In the genomic region with DNA sequence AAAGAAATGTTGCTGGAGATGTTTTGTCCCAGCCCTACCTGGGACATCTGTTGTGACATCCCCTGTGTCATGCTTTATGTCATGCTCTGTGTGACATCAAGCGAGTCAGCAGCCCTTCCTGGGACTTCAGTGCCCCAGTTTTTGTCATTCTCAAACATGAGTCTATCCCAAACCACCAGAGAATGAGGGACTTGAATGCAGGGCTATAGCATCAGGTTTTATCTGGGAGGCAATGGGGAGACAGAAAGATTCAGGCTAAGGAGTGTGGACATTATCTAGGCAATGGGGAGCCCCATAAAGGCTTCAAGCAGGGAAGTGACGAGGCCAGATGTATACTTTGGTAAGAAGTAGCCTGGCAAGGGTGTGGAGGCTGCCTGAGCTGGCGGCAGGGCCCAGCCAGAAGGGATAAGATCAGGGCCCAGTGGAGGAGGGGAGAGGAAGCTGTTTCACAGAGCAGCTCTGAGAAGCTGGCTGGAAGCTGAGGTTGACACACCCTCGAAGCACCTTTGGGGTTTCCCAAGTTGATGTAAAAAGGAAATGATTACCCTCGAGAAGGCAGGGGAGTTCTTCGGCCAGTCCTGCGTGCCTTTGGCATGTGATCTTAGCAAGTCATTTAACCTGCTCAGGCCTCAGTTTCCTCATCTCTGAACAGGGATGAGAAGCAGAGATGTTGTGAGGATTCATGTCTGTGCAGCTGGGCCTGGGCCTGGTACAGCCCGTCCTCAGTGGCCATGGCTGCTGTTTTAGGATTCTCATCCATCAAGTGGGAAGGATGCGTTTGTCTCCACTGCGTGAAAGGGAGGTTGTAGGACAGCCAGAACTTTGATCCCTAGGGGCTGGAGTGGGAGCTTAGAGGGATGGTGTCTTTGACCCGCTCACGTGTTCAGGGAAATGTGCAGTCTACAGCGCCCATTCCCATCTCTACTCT, we compare ENCODE assay signal across 8 cellular contexts. TPM values are rescaled to one million over a fixed set of nuclear protein-coding genes. Genes with fewer than 3 reads are reported as not detected.
DNase-seq lines count a peak whose midpoint lies in the region; ATAC-seq and TF ChIP-seq lines count a peak whose summit lies in the region.

No MANE protein-coding gene starts in this region.

- no peaks in the 10 kb centered on the region for H3K27me3 Mint-ChIP-seq in osteocyte (ENCODE audit: unreplicated experiment)

- H3K4me1 Mint-ChIP-seq in osteocyte (ENCODE audit: unreplicated experiment), result peaks cover 38% of the 10 kb centered on the region

- WGBS in esophagus squamous epithelium, 2 donors, result 35 to 58% methylated on average over 12 of the region's 13 CpGs

- H3K4me3 ChIP-seq in esophagus squamous epithelium, result no peak overlapping the region

- intact Hi-C loops in esophagus squamous epithelium (cut with DNase I), result no loop called here

- ATAC-seq in GM21528 (IDR thresholded peaks at IDR 0.05; ENCODE audit: low FRiP score, unreplicated experiment), result peak; percentile 64

- H3K4me1 ChIP-seq in esophagus squamous epithelium, result peaks cover 32 to 72% (median 40%) of the 10 kb centered on the region in 3 donors

- H3K9me3 Mint-ChIP-seq in osteocyte (ENCODE audit: unreplicated experiment), result no peaks in the 10 kb centered on the region

- no peaks in the 10 kb centered on the region for H3K27me3 ChIP-seq in esophagus squamous epithelium

- H3K36me3 ChIP-seq in esophagus squamous epithelium, result peaks cover 0 to 12% (median 0%) of the 10 kb centered on the region in 3 donors

- no peaks in the 10 kb centered on the region for H3K9me3 ChIP-seq in esophagus squamous epithelium

- no peak overlapping the region for H3K4me3 Mint-ChIP-seq in osteocyte (ENCODE audit: unreplicated experiment)

- peaks cover 4% of the 10 kb centered on the region for H3K36me3 Mint-ChIP-seq in osteocyte (ENCODE audit: unreplicated experiment)

- DNase-seq in Daoy (ENCODE audit: low read depth) (peak; percentile 85), KG1 (lab: John Stamatoyannopoulos, UW) (peak; percentile 34), esophagus squamous epithelium (lab: John Stamatoyannopoulos, UW) (no peak), DMS153 (lab: John Stamatoyannopoulos, UW) (no peak), osteocyte (ENCODE audit: extremely low spot score, unreplicated experiment) (no peak)
- peak in 2 of 3 experiments; percentile 26 to 32 for DNase-seq in activated CD8-positive, alpha-beta memory T cell treated with anti-CD3 and anti-CD28 coated beads for 48 hours (ENCODE audit: low read depth in 2 of 3, low spot score in 2 of 3)
- peak; percentile 54 to 58 for DNase-seq in stimulated activated CD4-positive, alpha-beta T cell treated with anti-CD3 and anti-CD28 coated beads, Interleukin-15, amount 100 ng/mL, for 48 hours (ENCODE audit: low read depth in 2 of 2)

- H3K27ac Mint-ChIP-seq in osteocyte (ENCODE audit: unreplicated experiment), result no peak overlapping the region

- TF ChIP-seq POLR2A in esophagus squamous epithelium (IDR thresholded peaks at IDR 0.05), result no peak

- H3K27ac ChIP-seq in esophagus squamous epithelium, result peak overlapping the region; percentile 81 to 86 (median 84)

- TF ChIP-seq CTCF in esophagus squamous epithelium (IDR thresholded peaks at IDR 0.05) (peak in 1 of 6 experiments; percentile 5), osteocyte (IDR thresholded peaks at IDR 0.05) (no peak)

RNA-seq across cellular contexts. Expression of gene IRAK2, which starts 34.3 kb away (rescaled TPM):
- 12.7 and 13.3 TPM in 2 replicates for total RNA-seq in Daoy (2014; rRNA removed; shearing (Covaris generic))
- 10 to 100 TPM in 2 of 4 donors, 1 to 10 TPM in 2; 4.4 to 23.3 (median 9.6) TPM for total RNA-seq in esophagus squamous epithelium
- 1.3 and 1.5 TPM in 2 replicates for total RNA-seq in osteocyte

RNA-seq across cellular contexts. Expression of gene TATDN2, which starts 49.2 kb away (rescaled TPM):
- 5.0 and 5.9 TPM in 2 replicates for total RNA-seq in Daoy (2014; rRNA removed; shearing (Covaris generic))
- 10 to 100 TPM; 12.6 to 20.6 (median 17.1) TPM for total RNA-seq in esophagus squamous epithelium
- 33.8 and 38.0 TPM in 2 replicates for total RNA-seq in osteocyte

RNA-seq across cellular contexts. Expression of gene VHL, which starts 57.4 kb away (rescaled TPM):
- 23.8 and 25.0 TPM in 2 replicates for total RNA-seq in Daoy (2014; rRNA removed; shearing (Covaris generic))
- total RNA-seq in esophagus squamous epithelium (10 to 100 TPM; 30.4 to 38.7 (median 34.4) TPM), osteocyte (52.2 and 53.0 TPM in 2 replicates)

Comparison
In these comparisons a context has a peak if more than half of its experiments do, and no peak if none do; other contexts are left out.
1. DNase-seq: peak in Daoy (single experiment), KG1 (single experiment), activated CD8-positive, alpha-beta memory T cell treated with anti-CD3 and anti-CD28 coated beads for 48 hours (2 of 3) and stimulated activated CD4-positive, alpha-beta T cell treated with anti-CD3 and anti-CD28 coated beads, Interleukin-15, amount 100 ng/mL, for 48 hours (2 of 2); none in esophagus squamous epithelium (single experiment), DMS153 (single experiment) and osteocyte (single experiment).